ENCODE assay signal across 21 cellular contexts in genomic region chr2:138490673-138491494, GRCh38.
"Had no signal": no experiment of that assay in that cellular context is flagged by ENCODE, and none has a peak within 500 bp of the region (broad histone marks: within the 10 kb centered on the region; RNA-seq: fewer than 3 reads in every experiment).

No MANE protein-coding gene starts in this region.

- H3K4me3 ChIP-seq: esophagus muscularis mucosa, heart right ventricle, neural progenitor cell, psoas muscle, skin epidermis, testis, upper lobe of left lung had no signal

- H3K36me3 ChIP-seq: brain microvascular endothelial cell, heart right ventricle, neural progenitor cell, upper lobe of left lung had no signal

- DNase-seq: activated CD4-positive, alpha-beta memory T cell treated with anti-CD3 and anti-CD28 coated beads, Interleukin-2, amount 10 ng/mL, durations not matched to agents 7 days and 5 days; activated CD4-positive, alpha-beta T cell treated with anti-CD3 and anti-CD28 coated beads for 48 hours; activated CD4-positive, CD25-positive, alpha-beta regulatory T cell; activated CD8-positive, alpha-beta memory T cell treated with anti-CD3 and anti-CD28 coated beads, Interleukin-2, amount 10 ng/mL, durations not matched to agents 7 days and 5 days; activated naive CD4-positive, alpha-beta T cell treated with anti-CD3 and anti-CD28 coated beads for 36 hours; activated T-cell treated with anti-CD3 and anti-CD28 coated beads, Interleukin-2, amount 50 U/mL, for 1 hour; brain microvascular endothelial cell; cortex of kidney; effector CD8-positive, alpha-beta T cell; heart right ventricle; immature natural killer cell; kidney glomerular epithelial cell; mesenchymal stem cell; naive thymus-derived CD4-positive, alpha-beta T cell; psoas muscle; right cardiac atrium; testis; upper lobe of left lung had no signal

- H3K27me3 ChIP-seq: brain microvascular endothelial cell, esophagus muscularis mucosa, heart right ventricle, neural progenitor cell, testis, upper lobe of left lung had no signal

- H3K27ac ChIP-seq: brain microvascular endothelial cell, esophagus muscularis mucosa, heart right ventricle, neural progenitor cell, psoas muscle, skin epidermis, testis, upper lobe of left lung had no signal

- H3K9ac ChIP-seq: neural progenitor cell had no signal

- H3K4me1 ChIP-seq: neural progenitor cell, testis, upper lobe of left lung had no signal

- H3K9me3 ChIP-seq: esophagus muscularis mucosa, heart right ventricle, psoas muscle, testis, upper lobe of left lung had no signal

- ATAC-seq: activated CD8-positive, alpha-beta memory T cell treated with anti-CD3 and anti-CD28 coated beads, Interleukin-2, amount 10 ng/mL, durations not matched to agents 7 days and 5 days; heart right ventricle; naive thymus-derived CD4-positive, alpha-beta T cell; psoas muscle; right cardiac atrium had no signal
